1 cellular context compared by ENCODE assay signal in the genomic region with DNA sequence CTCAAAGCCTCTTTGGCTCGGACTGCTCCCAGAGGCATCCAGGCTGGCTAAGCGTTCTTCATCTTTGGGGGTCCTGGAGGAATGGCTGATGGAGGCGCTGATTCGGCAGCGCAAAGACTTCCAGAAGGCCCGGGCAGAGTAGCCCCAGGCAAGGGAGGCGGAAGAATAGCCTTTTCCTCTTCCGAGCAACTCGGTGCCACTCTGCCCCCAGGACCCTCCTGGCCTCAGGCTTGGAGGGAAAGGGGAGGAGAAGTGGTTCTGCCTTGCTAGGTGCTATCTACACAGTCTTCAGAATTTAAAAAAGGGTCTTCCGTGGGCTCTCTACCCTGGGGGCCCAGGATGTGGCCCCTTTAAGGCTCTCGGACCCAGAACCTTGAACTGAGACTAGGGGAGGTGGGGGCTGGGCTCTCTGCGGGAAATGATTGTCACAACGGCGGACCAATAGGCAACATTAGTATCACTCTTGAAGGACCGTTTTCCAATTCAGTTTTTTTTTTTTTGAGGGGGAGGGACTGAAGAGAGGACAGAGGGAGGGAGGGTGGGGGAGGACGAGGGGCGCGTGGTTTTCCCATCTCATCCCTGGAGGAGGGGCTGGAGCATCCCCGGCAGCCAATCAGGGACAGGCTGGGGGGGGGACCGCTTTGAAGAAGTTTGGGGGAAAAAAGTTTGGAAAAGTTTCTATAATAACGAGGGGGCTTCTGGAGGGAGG.
TF ChIP-seq lines count a peak whose summit lies in the region.

TSS of gene NFATC4 (plus strand) at position 679 of the 709 bp plus-strand sequence. CDS start 157 bp downstream, outside the sequence.

TF ChIP-seq in GM12878, 131 proteins besides CTCF, POLR2A, EP300 and RAD21 (continued from another document):
- TF ChIP-seq REST (IDR thresholded peaks at IDR 0.05; ENCODE audit: low read depth, low read length): no peak
- TF ChIP-seq NR2C2 (IDR thresholded peaks at IDR 0.05; ENCODE audit: borderline replicate concordance, control insufficient read depth, insufficient read length, low read depth): no peak
- TF ChIP-seq, protein P1, sequence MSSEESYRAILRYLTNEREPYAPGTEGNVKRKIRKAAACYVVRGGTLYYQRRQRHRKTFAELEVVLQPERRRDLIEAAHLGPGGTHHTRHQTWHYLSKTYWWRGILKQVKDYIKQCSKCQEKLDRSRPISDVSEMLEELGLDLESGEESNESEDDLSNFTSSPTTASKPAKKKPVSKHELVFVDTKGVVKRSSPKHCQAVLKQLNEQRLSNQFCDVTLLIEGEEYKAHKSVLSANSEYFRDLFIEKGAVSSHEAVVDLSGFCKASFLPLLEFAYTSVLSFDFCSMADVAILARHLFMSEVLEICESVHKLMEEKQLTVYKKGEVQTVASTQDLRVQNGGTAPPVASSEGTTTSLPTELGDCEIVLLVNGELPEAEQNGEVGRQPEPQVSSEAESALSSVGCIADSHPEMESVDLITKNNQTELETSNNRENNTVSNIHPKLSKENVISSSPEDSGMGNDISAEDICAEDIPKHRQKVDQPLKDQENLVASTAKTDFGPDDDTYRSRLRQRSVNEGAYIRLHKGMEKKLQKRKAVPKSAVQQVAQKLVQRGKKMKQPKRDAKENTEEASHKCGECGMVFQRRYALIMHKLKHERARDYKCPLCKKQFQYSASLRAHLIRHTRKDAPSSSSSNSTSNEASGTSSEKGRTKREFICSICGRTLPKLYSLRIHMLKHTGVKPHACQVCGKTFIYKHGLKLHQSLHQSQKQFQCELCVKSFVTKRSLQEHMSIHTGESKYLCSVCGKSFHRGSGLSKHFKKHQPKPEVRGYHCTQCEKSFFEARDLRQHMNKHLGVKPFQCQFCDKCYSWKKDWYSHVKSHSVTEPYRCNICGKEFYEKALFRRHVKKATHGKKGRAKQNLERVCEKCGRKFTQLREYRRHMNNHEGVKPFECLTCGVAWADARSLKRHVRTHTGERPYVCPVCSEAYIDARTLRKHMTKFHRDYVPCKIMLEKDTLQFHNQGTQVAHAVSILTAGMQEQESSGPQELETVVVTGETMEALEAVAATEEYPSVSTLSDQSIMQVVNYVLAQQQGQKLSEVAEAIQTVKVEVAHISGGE (CRISPR knock-in tag; IDR thresholded peaks at IDR 0.05): no peak
- no peak for TF ChIP-seq FOS (IDR thresholded peaks at IDR 0.05; ENCODE audit: borderline replicate concordance, extremely low read depth, insufficient read length)
